ENCODE assay signal across 2 cellular contexts in the genomic region with DNA sequence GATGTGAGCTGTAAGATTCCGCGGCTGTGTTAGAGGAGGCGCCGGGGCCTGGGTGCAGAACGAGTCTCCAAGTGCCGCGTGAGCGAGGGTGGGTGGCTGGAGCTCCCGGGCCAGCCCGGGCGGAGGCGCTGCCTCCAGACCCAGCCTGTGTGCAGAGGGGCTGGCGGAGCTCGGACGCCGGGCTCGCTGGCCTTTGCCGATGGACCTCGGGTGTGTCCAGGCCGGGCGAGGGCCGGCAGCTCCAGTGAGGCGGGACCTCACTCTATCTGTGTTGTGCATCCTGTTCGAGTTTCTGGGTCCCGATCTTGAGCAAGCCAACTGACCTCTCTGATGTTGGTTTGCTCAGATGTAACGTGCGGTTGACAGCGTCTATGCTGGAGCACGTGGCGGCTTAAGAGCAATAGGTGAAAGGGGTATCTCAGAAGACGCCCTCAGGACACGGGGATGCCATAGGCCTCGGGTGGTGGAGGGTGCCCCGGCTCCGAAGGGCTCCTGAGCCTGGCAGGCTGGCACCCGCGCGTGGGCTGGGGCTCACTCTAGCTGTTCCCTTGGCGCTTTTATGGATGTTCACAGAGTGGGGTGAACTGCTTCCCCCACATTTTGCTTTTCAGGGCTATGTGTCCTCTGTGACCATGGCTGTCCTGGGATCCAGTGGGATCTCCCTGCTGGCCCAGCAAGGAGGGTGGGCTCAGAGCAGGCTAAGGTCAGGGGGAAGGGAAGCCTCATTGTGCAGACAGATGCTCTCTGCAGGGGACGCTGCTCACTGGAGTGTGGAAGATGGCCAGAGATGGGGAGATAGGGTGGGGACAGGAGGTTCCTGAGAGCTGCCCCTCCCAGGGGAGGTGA.
TF ChIP-seq lines count a peak whose summit lies in the region.

No MANE protein-coding gene starts in this region.

TF ChIP-seq in K562, 482 proteins besides CTCF, POLR2A, EP300 and RAD21:
- TF ChIP-seq, protein P1, sequence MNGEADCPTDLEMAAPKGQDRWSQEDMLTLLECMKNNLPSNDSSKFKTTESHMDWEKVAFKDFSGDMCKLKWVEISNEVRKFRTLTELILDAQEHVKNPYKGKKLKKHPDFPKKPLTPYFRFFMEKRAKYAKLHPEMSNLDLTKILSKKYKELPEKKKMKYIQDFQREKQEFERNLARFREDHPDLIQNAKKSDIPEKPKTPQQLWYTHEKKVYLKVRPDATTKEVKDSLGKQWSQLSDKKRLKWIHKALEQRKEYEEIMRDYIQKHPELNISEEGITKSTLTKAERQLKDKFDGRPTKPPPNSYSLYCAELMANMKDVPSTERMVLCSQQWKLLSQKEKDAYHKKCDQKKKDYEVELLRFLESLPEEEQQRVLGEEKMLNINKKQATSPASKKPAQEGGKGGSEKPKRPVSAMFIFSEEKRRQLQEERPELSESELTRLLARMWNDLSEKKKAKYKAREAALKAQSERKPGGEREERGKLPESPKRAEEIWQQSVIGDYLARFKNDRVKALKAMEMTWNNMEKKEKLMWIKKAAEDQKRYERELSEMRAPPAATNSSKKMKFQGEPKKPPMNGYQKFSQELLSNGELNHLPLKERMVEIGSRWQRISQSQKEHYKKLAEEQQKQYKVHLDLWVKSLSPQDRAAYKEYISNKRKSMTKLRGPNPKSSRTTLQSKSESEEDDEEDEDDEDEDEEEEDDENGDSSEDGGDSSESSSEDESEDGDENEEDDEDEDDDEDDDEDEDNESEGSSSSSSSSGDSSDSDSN (IDR thresholded peaks at IDR 0.05; ENCODE audit: borderline replicate concordance in 1 of 2, low read depth in 2 of 2, low read length in 2 of 2): 0 out of 4 replicates have a peak, but pooled peaks of 1 of the 2 experiments have one; percentile 29
- no peak for TF ChIP-seq NELFE (IDR thresholded peaks at IDR 0.05; ENCODE audit: insufficient read depth, insufficient read length)

TF ChIP-seq in GM23338, 12 proteins besides CTCF, POLR2A, EP300 and RAD21 (continued from another document):
- no peak for TF ChIP-seq STAT1 (IDR thresholded peaks at IDR 0.05; ENCODE audit: unreplicated experiment)
